In the genomic region with DNA sequence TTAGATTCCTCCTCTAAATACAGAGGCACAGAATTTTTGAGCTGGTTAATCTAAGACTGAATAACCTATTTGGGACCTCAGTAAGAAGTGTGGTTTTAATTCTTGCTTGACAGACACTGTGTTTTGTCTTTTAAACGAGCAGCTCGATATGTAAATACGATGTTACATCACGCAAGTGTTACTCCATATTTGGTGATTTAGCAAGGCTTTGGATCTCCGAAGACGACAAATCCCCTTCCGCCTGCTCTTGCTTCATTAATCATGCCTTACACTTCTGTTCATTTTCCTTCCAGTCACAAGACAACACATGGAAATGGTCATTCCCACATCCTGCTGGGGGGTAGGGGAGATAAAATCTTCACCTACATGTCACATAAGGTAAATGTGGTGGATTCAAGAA, we compare ENCODE assay signal across 14 cellular contexts. TPM values are rescaled to one million over a fixed set of nuclear protein-coding genes. Genes with fewer than 3 reads are reported as not detected.
DNase-seq lines count a peak whose midpoint lies in the region; ATAC-seq and TF ChIP-seq lines count a peak whose summit lies in the region.
"Had no signal": no experiment of that assay in that cellular context is flagged by ENCODE, and none has a peak within 500 bp of the region (broad histone marks: within the 10 kb centered on the region; RNA-seq: fewer than 3 reads in every experiment).

No MANE protein-coding gene starts in this region.

- H3K27me3 ChIP-seq in OCI-LY1 (ENCODE audit: insufficient read depth, low read length) (no peaks in the 10 kb centered on the region), foreskin keratinocyte (no peaks in the 10 kb centered on the region)

- peaks cover 21% of the 10 kb centered on the region; the same call in 1 of the 2 replicates for H3K36me3 ChIP-seq in OCI-LY1 (ENCODE audit: insufficient read depth, low read length)

- H3K4me1 Mint-ChIP-seq in stimulated activated memory B cell treated with anti-CD40 and anti-IgM and Interleukin-4, amounts not matched to agents 10 μg/mL and 1 μg/mL and 100 μg/mL, for 72 hours: peaks cover 84% of the 10 kb centered on the region

- H3K27ac ChIP-seq in OCI-LY1 (ENCODE audit: low read depth, low read length, poor library complexity, severe bottlenecking) (no peak overlapping the region), foreskin keratinocyte (peak overlapping the region; percentile 70)

- peak overlapping the region; percentile 50 for H3K4me3 Mint-ChIP-seq in stimulated activated memory B cell treated with anti-CD40 and anti-IgM and Interleukin-4, amounts not matched to agents 10 μg/mL and 1 μg/mL and 100 μg/mL, for 72 hours
- H3K4me3 Mint-ChIP-seq: nephron progenitor cell had no signal

- H2AFZ ChIP-seq in OCI-LY1 (ENCODE audit: low read length): no peak overlapping the region

- H3K36me3 Mint-ChIP-seq in stimulated activated memory B cell treated with anti-CD40 and anti-IgM and Interleukin-4, amounts not matched to agents 10 μg/mL and 1 μg/mL and 100 μg/mL, for 72 hours: peaks cover 52% of the 10 kb centered on the region

- in situ Hi-C loops in G401 (cut with HindIII; ENCODE audit: low sequenced_read_pairs): no loop called here

- H3K4me1 ChIP-seq in OCI-LY1 (ENCODE audit: insufficient read depth, low read length, severe bottlenecking): peaks cover 56% of the 10 kb centered on the region
- H3K4me1 ChIP-seq in foreskin keratinocyte: peaks cover 55% of the 10 kb centered on the region

- no peak overlapping the region for H3K9ac ChIP-seq in OCI-LY1 (ENCODE audit: low read length)

- H3K27ac Mint-ChIP-seq in stimulated activated memory B cell treated with anti-CD40 and anti-IgM and Interleukin-4, amounts not matched to agents 10 μg/mL and 1 μg/mL and 100 μg/mL, for 72 hours: peak overlapping the region; percentile 90
- H3K27ac Mint-ChIP-seq: nephron progenitor cell had no signal

- H4K20me1 ChIP-seq in OCI-LY1 (ENCODE audit: insufficient read depth, low read length): no peaks in the 10 kb centered on the region

- H3K27me3 Mint-ChIP-seq in stimulated activated memory B cell treated with anti-CD40 and anti-IgM and Interleukin-4, amounts not matched to agents 10 μg/mL and 1 μg/mL and 100 μg/mL, for 72 hours: no peaks in the 10 kb centered on the region

- H3K4me2 ChIP-seq in OCI-LY1 (ENCODE audit: low read length): peak overlapping the region; percentile 8; the same call in 1 of the 2 replicates

- ATAC-seq in GM19438 (IDR thresholded peaks at IDR 0.05; ENCODE audit: low read depth, unreplicated experiment) (peak; percentile 43), foreskin keratinocyte (peak; percentile 54), GM21423 (IDR thresholded peaks at IDR 0.05; ENCODE audit: unreplicated experiment) (no peak)
- ATAC-seq in stimulated activated memory B cell treated with anti-CD40 and anti-IgM and Interleukin-4, amounts not matched to agents 10 μg/mL and 1 μg/mL and 100 μg/mL, for 72 hours: peak; percentile 66
- ATAC-seq: left lobe of liver had no signal

- no peaks in the 10 kb centered on the region for H3K79me2 ChIP-seq in OCI-LY1 (ENCODE audit: insufficient read depth, low read length)

- H3K9me3 Mint-ChIP-seq in stimulated activated memory B cell treated with anti-CD40 and anti-IgM and Interleukin-4, amounts not matched to agents 10 μg/mL and 1 μg/mL and 100 μg/mL, for 72 hours: no peaks in the 10 kb centered on the region
- H3K9me3 Mint-ChIP-seq: nephron progenitor cell had no signal

- no peak for TF ChIP-seq CTCF in OCI-LY1 (IDR thresholded peaks at IDR 0.05; ENCODE audit: low read length)
- TF ChIP-seq CTCF in foreskin keratinocyte (conservative IDR thresholded peaks at IDR 0.05): no peak

- no peaks in the 10 kb centered on the region for H3K9me2 ChIP-seq in OCI-LY1 (ENCODE audit: low read depth, low read length)

- H3K9me3 ChIP-seq in OCI-LY1 (ENCODE audit: low read length): no peaks in the 10 kb centered on the region

- no peaks in the 10 kb centered on the region for H3F3A ChIP-seq in OCI-LY1 (ENCODE audit: insufficient read depth, low read length)

- DNase-seq in foreskin keratinocyte: peak; percentile 77 to 83
- no peak for DNase-seq in activated naive CD4-positive, alpha-beta T cell (lab: John Stamatoyannopoulos, UW)
- no peak for DNase-seq in NCI-H1417 treated with DMSO at 0.1 percent for 48 hours (lab: John Stamatoyannopoulos, UW)
- no peak for DNase-seq in G401 (ENCODE audit: low spot score)
- DNase-seq: effector memory CD4-positive, alpha-beta T cell; NCI-H1092; NCI-H446 treated with DMSO at 0.1 percent for 48 hours; nephron progenitor cell; T1000 had no signal

- peak overlapping the region; percentile 14 for H3K4me3 ChIP-seq in OCI-LY1 (ENCODE audit: low read depth, low read length, poor library complexity, severe bottlenecking)

RNA-seq across cellular contexts. Expression of a gene that starts 9.4 kb away (rescaled TPM):
- total RNA-seq in foreskin keratinocyte: 7.1 and 7.2 TPM in 2 replicates
- 5.3 and 6.9 TPM in 2 replicates for polyA plus RNA-seq in foreskin keratinocyte
- 0.54 TPM in 1 of 2 replicates, not detected in the other for total RNA-seq in G401 (2014; rRNA removed; shearing (Covaris generic))

Comparison
In these comparisons a context has a peak if more than half of its experiments do, and no peak if none do; other contexts are left out.
1. DNase-seq: peak in foreskin keratinocyte (2 of 2); none in activated naive CD4-positive, alpha-beta T cell (0 of 4), NCI-H1417 treated with DMSO at 0.1 percent for 48 hours (single experiment) and G401 (single experiment).